In genomic region chr17:10156082-10156445, GRCh38 we compare ENCODE assay signal across 1 cellular context.
TF ChIP-seq lines count a peak whose summit lies in the region.

No MANE protein-coding gene starts in this region.

TF ChIP-seq in GM12878, 131 proteins besides CTCF, POLR2A, EP300 and RAD21:
- no peak for TF ChIP-seq BCL11A (IDR thresholded peaks at IDR 0.05; ENCODE audit: low read depth, low read length)
